Comparison of ENCODE assay signal across 8 cellular contexts in genomic region chr17:15563375-15563857, GRCh38. TPM values are rescaled to one million over a fixed set of nuclear protein-coding genes. Genes with fewer than 3 reads are reported as not detected.
DNase-seq lines count a peak whose midpoint lies in the region; ATAC-seq, FAIRE-seq and TF ChIP-seq lines count a peak whose summit lies in the region.
"Not testable (repeated sequence)": the region's sequence is repeated elsewhere in the genome, so short reads cannot be mapped to it uniquely, and the experiment has no call there.

TSS of gene TVP23C (minus strand) at chr17:15563483. CDS start at chr17:15563448, 35 bp downstream.

- H3K9me3 Mint-ChIP-seq in activated T-cell treated with anti-CD3 and anti-CD28 coated beads, Interleukin-2, amount 50 U/mL, for 4 hours, result not testable (repeated sequence)

- H3K9me3 ChIP-seq in mucosa of descending colon, result not testable (repeated sequence)

- H3K4me1 Mint-ChIP-seq in activated T-cell treated with anti-CD3 and anti-CD28 coated beads, Interleukin-2, amount 50 U/mL, for 4 hours (ENCODE audit: low read depth), result peaks cover 10% of the 10 kb centered on the region

- not testable (repeated sequence) for FAIRE-seq in HTR-8/SVneo (lab: Jason Lieb, UNC)

- DNase-seq in COLO668 (lab: John Stamatoyannopoulos, UW; ENCODE audit: unreplicated experiment) (peak; percentile 46), HTR-8/SVneo (ENCODE audit: insufficient read length, low spot score) (peak; percentile 76), RKO (ENCODE audit: low spot score) (peak; percentile 88), mucosa of descending colon (peak; percentile 73 to 88 (median 82))
- peak; percentile 50 for DNase-seq in activated T-cell treated with anti-CD3 and anti-CD28 coated beads, Interleukin-2, amount 50 U/mL, for 4 hours
- DNase-seq in stimulated activated CD8-positive, alpha-beta memory T cell treated with anti-CD3 and anti-CD28 coated beads, Interleukin-15, amount 100 ng/mL, for 4 hours (ENCODE audit: low read depth in 2 of 2), result peak; percentile 47 to 58

- TF ChIP-seq CTCF in mucosa of descending colon (IDR thresholded peaks at IDR 0.05), result not testable (repeated sequence)

- intact Hi-C loops in mucosa of descending colon (cut with DNase I, micrococcal nuclease), result not testable (repeated sequence)

- peak within 1 kb of the TSS; percentile 96 for H3K4me3 Mint-ChIP-seq in activated T-cell treated with anti-CD3 and anti-CD28 coated beads, Interleukin-2, amount 50 U/mL, for 4 hours

- peak within 1 kb of the TSS; percentile 43 for H3K4me3 ChIP-seq in mucosa of descending colon

- not testable (repeated sequence) for H3K36me3 Mint-ChIP-seq in activated T-cell treated with anti-CD3 and anti-CD28 coated beads, Interleukin-2, amount 50 U/mL, for 4 hours (ENCODE audit: insufficient read depth)

- H3K27me3 Mint-ChIP-seq in activated T-cell treated with anti-CD3 and anti-CD28 coated beads, Interleukin-2, amount 50 U/mL, for 4 hours (ENCODE audit: low read depth), result not testable (repeated sequence)

- not testable (repeated sequence) for H3K36me3 ChIP-seq in mucosa of descending colon (ENCODE audit: low read depth)

- ATAC-seq in GM21526 (IDR thresholded peaks at IDR 0.05; ENCODE audit: low FRiP score, unreplicated experiment) (peak; percentile 65), esophagus mucosa (peak; percentile 79), mucosa of descending colon (peak; percentile 90)
- ATAC-seq in activated T-cell treated with anti-CD3 and anti-CD28 coated beads, Interleukin-2, amount 50 U/mL, for 4 hours, result peak; percentile 78 to 88

- H3K4me1 ChIP-seq in mucosa of descending colon (ENCODE audit: low read depth), result not testable (repeated sequence)

RNA-seq across cellular contexts. Expression of gene TVP23C, which starts in this region (rescaled TPM):
- 1 to 10 TPM; 2.6 to 4.6 (median 3.7) TPM for total RNA-seq in activated T-cell treated with anti-CD3 and anti-CD28 coated beads, Interleukin-2, amount 50 U/mL, for 4 hours
- total RNA-seq in esophagus mucosa, result 8.0 TPM
- total RNA-seq in mucosa of descending colon, result 10 to 100 TPM in 2 of 3 donors, 1 to 10 TPM in 1; 9.7 to 25.0 (median 14.0) TPM

Comparison
In these comparisons a context has a peak if more than half of its experiments do, and no peak if none do; other contexts are left out.
1. Peak in every context shown above with its lines: DNase-seq, ATAC-seq and H3K4me3 ChIP-seq.